In genomic region chr12:112977641-112978040, GRCh38 we compare ENCODE assay signal across 8 cellular contexts. TPM values are rescaled to one million over a fixed set of nuclear protein-coding genes. Genes with fewer than 3 reads are reported as not detected.
DNase-seq lines count a peak whose midpoint lies in the region; ATAC-seq and TF ChIP-seq lines count a peak whose summit lies in the region.

No MANE protein-coding gene starts in this region.

- peaks cover 10% of the 10 kb centered on the region for H3K9me3 Mint-ChIP-seq in activated naive CD8-positive, alpha-beta T cell treated with anti-CD3 and anti-CD28 coated beads, Interleukin-2, amount 10 ng/mL, durations not matched to agents 7 days and 5 days

- H3K27me3 Mint-ChIP-seq in activated naive CD8-positive, alpha-beta T cell treated with anti-CD3 and anti-CD28 coated beads, Interleukin-2, amount 10 ng/mL, durations not matched to agents 7 days and 5 days: no peaks in the 10 kb centered on the region

- DNase-seq in activated CD8-positive, alpha-beta memory T cell treated with anti-CD3 and anti-CD28 coated beads, Interleukin-2, amount 50 U/mL, for 48 hours: peak; percentile 61
- DNase-seq in activated CD8-positive, alpha-beta memory T cell treated with anti-CD3 and anti-CD28 coated beads, Interleukin-2, amount 50 U/mL, for 4 hours: no peak
- peak; percentile 44 for DNase-seq in activated naive CD8-positive, alpha-beta T cell treated with anti-CD3 and anti-CD28 coated beads, Interleukin-2, amount 10 ng/mL, durations not matched to agents 7 days and 5 days
- DNase-seq in thyroid gland (no peak), trophoblast cell (no peak), DMS114 treated with DMSO at 0.1 percent for 48 hours (lab: John Stamatoyannopoulos, UW; ENCODE audit: unreplicated experiment) (no peak)

- no peak for TF ChIP-seq POLR2A in thyroid gland (IDR thresholded peaks at IDR 0.05)

- H3K4me2 ChIP-seq in trophoblast cell (ENCODE audit: low read length): no peak overlapping the region

- H3K4me3 Mint-ChIP-seq in activated naive CD8-positive, alpha-beta T cell treated with anti-CD3 and anti-CD28 coated beads, Interleukin-2, amount 10 ng/mL, durations not matched to agents 7 days and 5 days: peak overlapping the region; percentile 88

- H3K79me2 ChIP-seq in trophoblast cell (ENCODE audit: control insufficient read depth, insufficient read depth, low read length, poor library complexity): no peaks in the 10 kb centered on the region

- no peak overlapping the region for H2BK120ac ChIP-seq in trophoblast cell (ENCODE audit: insufficient read depth, low read length, poor library complexity)

- H3K27me3 ChIP-seq in liver (ENCODE audit: control insufficient read depth in 4 of 4, insufficient read depth in 4 of 4, low read length in 3 of 4): no peaks in the 10 kb centered on the region
- no peaks in the 10 kb centered on the region for H3K27me3 ChIP-seq in thyroid gland
- H3K27me3 ChIP-seq in trophoblast cell (ENCODE audit: insufficient read depth, low read length): no peaks in the 10 kb centered on the region

- H4K12ac ChIP-seq in trophoblast cell (ENCODE audit: low read depth, low read length): no peak overlapping the region

- H2BK12ac ChIP-seq in trophoblast cell (ENCODE audit: low read length): no peak overlapping the region

- H3K4me3 ChIP-seq in liver (ENCODE audit: low read depth in 1 of 3, low read length in 3 of 3): peak overlapping the region; percentile 57 to 98 (median 85)
- H3K4me3 ChIP-seq in thyroid gland (replicated peaks in 1 of 3): peak overlapping the region in 1 of 3 donors; percentile 22
- H3K4me3 ChIP-seq in trophoblast cell (ENCODE audit: low read depth, low read length): no peak overlapping the region

- POLR2A ChIA-PET in activated naive CD8-positive, alpha-beta T cell treated with anti-CD3 and anti-CD28 coated beads, Interleukin-2, amount 10 ng/mL, durations not matched to agents 7 days and 5 days (lab: Charles Lee): interaction anchor here (0.6 to 6.9 kb wide), 21 partner anchors 8 to 964 kb away, joined by 3 to 187 read pairs (median 7); partner anchors contain the start of genes OAS1 and OAS3

- H3K4me1 ChIP-seq in liver (ENCODE audit: control insufficient read depth in 4 of 4, insufficient read depth in 4 of 4, low read length in 3 of 4) (peaks cover 0 to 15% (median 13%) of the 10 kb centered on the region in 4 donors), thyroid gland (peaks cover 5 to 8% of the 10 kb centered on the region in 2 donors), trophoblast cell (ENCODE audit: control insufficient read depth in 1 of 2, insufficient read depth in 2 of 2, low read length in 2 of 2) (no peaks in the 10 kb centered on the region)

- H3K27ac ChIP-seq in liver (ENCODE audit: low read depth in 1 of 2, low read length in 2 of 2): peak overlapping the region; percentile 90 to 93
- H3K27ac ChIP-seq in thyroid gland: peak overlapping the region; percentile 52 to 74 (median 63)
- no peak overlapping the region for H3K27ac ChIP-seq in trophoblast cell (ENCODE audit: low read depth, low read length)

- H3K14ac ChIP-seq in trophoblast cell (ENCODE audit: low read length): no peak overlapping the region

- H4K91ac ChIP-seq in trophoblast cell (ENCODE audit: low read depth, low read length): no peak overlapping the region

- H3K23ac ChIP-seq in trophoblast cell (ENCODE audit: low read length): no peak overlapping the region

- H3K4ac ChIP-seq in trophoblast cell (ENCODE audit: low read depth, low read length): no peak overlapping the region

- H3K79me1 ChIP-seq in trophoblast cell (ENCODE audit: low read length): no peaks in the 10 kb centered on the region

- TF ChIP-seq CTCF in liver (IDR thresholded peaks at IDR 0.05; ENCODE audit: low read depth, low read length, missing input control) (no peak), thyroid gland (IDR thresholded peaks at IDR 0.05) (no peak)

- no peak overlapping the region for H3K18ac ChIP-seq in trophoblast cell (ENCODE audit: low read length)

- TF ChIP-seq RAD21 in liver (IDR thresholded peaks at IDR 0.05): no peak

- H4K8ac ChIP-seq in trophoblast cell (ENCODE audit: low read depth, low read length): no peak overlapping the region

- H3K9ac ChIP-seq in liver (ENCODE audit: low read depth in 1 of 2, low read length in 2 of 2) (peak overlapping the region; percentile 13 to 93), trophoblast cell (ENCODE audit: low read length) (no peak overlapping the region)

- intact Hi-C loops in thyroid gland (cut with DNase I): no loop called here

- H3K27ac Mint-ChIP-seq in activated naive CD8-positive, alpha-beta T cell treated with anti-CD3 and anti-CD28 coated beads, Interleukin-2, amount 10 ng/mL, durations not matched to agents 7 days and 5 days: peak overlapping the region; percentile 100

- H2AFZ ChIP-seq in trophoblast cell (ENCODE audit: insufficient read depth, low read length, poor library complexity): no peak overlapping the region

- H2BK5ac ChIP-seq in trophoblast cell (ENCODE audit: low read depth, low read length, poor library complexity): no peak overlapping the region

- 73% methylated on average over 8 of the region's 8 CpGs for WGBS in liver
- WGBS in thyroid gland, 2 donors: 45 to 78% methylated on average over 8 of the region's 8 CpGs
- no CpG with 5 or more reads among the region's 8 CpGs for WGBS in trophoblast cell (ENCODE audit: extremely low coverage, insufficient coverage, insufficient read length)

- H3K36me3 Mint-ChIP-seq in activated naive CD8-positive, alpha-beta T cell treated with anti-CD3 and anti-CD28 coated beads, Interleukin-2, amount 10 ng/mL, durations not matched to agents 7 days and 5 days: peaks cover 51% of the 10 kb centered on the region

- no peak overlapping the region for H2AK5ac ChIP-seq in trophoblast cell (ENCODE audit: low read length)

- no peaks in the 10 kb centered on the region for H3K36me3 ChIP-seq in liver (ENCODE audit: control insufficient read depth in 4 of 4, insufficient read depth in 3 of 4, low read depth in 1 of 4, low read length in 3 of 4)
- no peaks in the 10 kb centered on the region for H3K36me3 ChIP-seq in thyroid gland
- H3K36me3 ChIP-seq in trophoblast cell (ENCODE audit: control insufficient read depth in 1 of 2, insufficient read depth in 2 of 2, low read length in 2 of 2): no peaks in the 10 kb centered on the region

- H3K4me1 Mint-ChIP-seq in activated naive CD8-positive, alpha-beta T cell treated with anti-CD3 and anti-CD28 coated beads, Interleukin-2, amount 10 ng/mL, durations not matched to agents 7 days and 5 days: peaks cover 37% of the 10 kb centered on the region

- no peak for ATAC-seq in activated naive CD8-positive, alpha-beta T cell treated with anti-CD3 and anti-CD28 coated beads, Interleukin-2, amount 10 ng/mL, durations not matched to agents 7 days and 5 days (ENCODE audit: low read depth)
- ATAC-seq in HG03108 (IDR thresholded peaks at IDR 0.05; ENCODE audit: unreplicated experiment): no peak

- peaks cover 0 to 2% (median 0%) of the 10 kb centered on the region in 4 donors for H3K9me3 ChIP-seq in liver (ENCODE audit: control insufficient read depth in 4 of 4, low read length in 3 of 4)
- no peaks in the 10 kb centered on the region for H3K9me3 ChIP-seq in thyroid gland
- no peaks in the 10 kb centered on the region for H3K9me3 ChIP-seq in trophoblast cell (ENCODE audit: insufficient read depth, low read depth, low read length)

TF ChIP-seq in liver, 16 proteins besides CTCF, POLR2A, EP300 and RAD21:
- TF ChIP-seq TAF1 (conservative IDR thresholded peaks at IDR 0.05) (no peak), REST (IDR thresholded peaks at IDR 0.05) (no peak)

RNA-seq across cellular contexts. Expression of gene OAS2, which starts 0.7 kb away (rescaled TPM):
- total RNA-seq in activated naive CD8-positive, alpha-beta T cell treated with anti-CD3 and anti-CD28 coated beads, Interleukin-2, amount 10 ng/mL, durations not matched to agents 7 days and 5 days: 100 to 1,000 TPM; 244 to 245 TPM
- total RNA-seq in liver (1 to 10 TPM; 4.9 to 8.8 TPM), thyroid gland (1 to 10 TPM; 2.7 to 9.1 (median 6.0) TPM)
- 1 to 10 TPM; 3.3 to 9.4 TPM for polyA plus RNA-seq in liver
- 0.01 and 0.04 TPM in 2 replicates for polyA plus RNA-seq in trophoblast cell (2013)

RNA-seq across cellular contexts. Expression of gene OAS3, which starts 39.4 kb away (rescaled TPM):
- total RNA-seq in activated naive CD8-positive, alpha-beta T cell treated with anti-CD3 and anti-CD28 coated beads, Interleukin-2, amount 10 ng/mL, durations not matched to agents 7 days and 5 days: 100 to 1,000 TPM; 221 to 222 TPM
- 1 to 10 TPM; 4.5 to 9.5 TPM for total RNA-seq in liver
- 1 to 10 TPM; 3.8 to 6.3 TPM for polyA plus RNA-seq in liver
- total RNA-seq in thyroid gland: 1 to 10 TPM; 3.0 to 7.4 (median 5.7) TPM
- 0.15 and 0.22 TPM in 2 replicates for polyA plus RNA-seq in trophoblast cell (2013)

Comparison
In these comparisons a context has a peak if more than half of its experiments do, and no peak if none do; other contexts are left out.
1. DNase-seq: peak in activated CD8-positive, alpha-beta memory T cell treated with anti-CD3 and anti-CD28 coated beads, Interleukin-2, amount 50 U/mL, for 48 hours (single experiment) and activated naive CD8-positive, alpha-beta T cell treated with anti-CD3 and anti-CD28 coated beads, Interleukin-2, amount 10 ng/mL, durations not matched to agents 7 days and 5 days (single experiment); none in activated CD8-positive, alpha-beta memory T cell treated with anti-CD3 and anti-CD28 coated beads, Interleukin-2, amount 50 U/mL, for 4 hours (single experiment), thyroid gland (0 of 2), trophoblast cell (0 of 2) and DMS114 treated with DMSO at 0.1 percent for 48 hours (single experiment).
2. RNA of gene OAS2, which starts 0.7 kb away (total RNA-seq): 244 to 245 TPM in activated naive CD8-positive, alpha-beta T cell treated with anti-CD3 and anti-CD28 coated beads, Interleukin-2, amount 10 ng/mL, durations not matched to agents 7 days and 5 days; 4.9 to 8.8 TPM in liver and 2.7 to 9.1 TPM in thyroid gland; every median in the first group is over 10 times any median in the second.
3. RNA of gene OAS3, which starts 39.4 kb away (total RNA-seq): 221 to 222 TPM in activated naive CD8-positive, alpha-beta T cell treated with anti-CD3 and anti-CD28 coated beads, Interleukin-2, amount 10 ng/mL, durations not matched to agents 7 days and 5 days; 4.5 to 9.5 TPM in liver and 3.0 to 7.4 TPM in thyroid gland; every median in the first group is over 10 times any median in the second.